In genomic region chr19:50839712-50840655, GRCh38 we compare ENCODE assay signal across 31 cellular contexts. TPM values are rescaled to one million over a fixed set of nuclear protein-coding genes. Genes with fewer than 3 reads are reported as not detected.
"Had no signal": no experiment of that assay in that cellular context is flagged by ENCODE, and none has a peak within 500 bp of the region (broad histone marks: within the 10 kb centered on the region; RNA-seq: fewer than 3 reads in every experiment).

No MANE protein-coding gene starts in this region.

- H3K79me2 ChIP-seq: parathyroid adenoma had no signal

- H3K27ac ChIP-seq: colonic mucosa, epithelial cell of prostate, gastrocnemius medialis, lower lobe of right lung, parathyroid adenoma, right atrium auricular region, sigmoid colon, testis, tibial nerve, upper lobe of left lung, uterus had no signal

- H3K36me3 ChIP-seq: colonic mucosa, gastrocnemius medialis, lower lobe of right lung, right atrium auricular region, sigmoid colon, tibial nerve, upper lobe of left lung, uterus had no signal

- H3K9me3 ChIP-seq: colonic mucosa, gastrocnemius medialis, testis had no signal

- H3K9ac ChIP-seq: parathyroid adenoma had no signal

- H3K9me3 Mint-ChIP-seq: dendritic cell treated with granulocyte-macrophage colony-stimulating factor and Interleukin-4, amounts not matched to agents 40 ng/mL and 50 ng/mL, for 4 days; neural crest cell had no signal

- H3K27me3 ChIP-seq: colonic mucosa, right atrium auricular region, testis had no signal

- ATAC-seq: esophagus mucosa; gastrocnemius medialis; left ventricle myocardium superior; lower lobe of right lung; natural killer cell treated with Interleukin-12 subunit alpha and Interleukin-12 subunit beta and Interleukin-15 and Interleukin-18, amount 100 ng/mL, for 72 hours; stimulated activated memory B cell treated with anti-CD40 and anti-IgM and Interleukin-4, amounts not matched to agents 10 μg/mL and 1 μg/mL and 100 μg/mL, for 72 hours; stimulated activated naive CD8-positive, alpha-beta T cell treated with anti-CD3 and anti-CD28 coated beads, Interleukin-15, Interleukin-2, amounts not matched to agents 100 U/mL and 50 U/mL, for 24 hours had no signal

- DNase-seq: colonic mucosa; effector CD8-positive, alpha-beta T cell; endodermal cell; foreskin fibroblast; gastrocnemius medialis; head of caudate nucleus; left ventricle myocardium superior; lower lobe of right lung; naive B cell; stimulated activated CD4-positive, alpha-beta T cell treated with anti-CD3 and anti-CD28 coated beads, Interleukin-4, amount 100 ng/mL, for 4 hours; stimulated activated naive CD8-positive, alpha-beta T cell treated with anti-CD3 and anti-CD28 coated beads, Interleukin-15, Interleukin-2, amounts not matched to agents 100 U/mL and 50 U/mL, for 24 hours; substantia nigra; testis; upper lobe of left lung; uterus had no signal

- H3K4me3 ChIP-seq: colonic mucosa, gastrocnemius medialis, lower lobe of right lung, right atrium auricular region, sigmoid colon, testis, tibial nerve, upper lobe of left lung, uterus had no signal

- FAIRE-seq: keratinocyte had no signal

- H2AFZ ChIP-seq: parathyroid adenoma had no signal

- H3K4me1 ChIP-seq: colonic mucosa, parathyroid adenoma had no signal

- H3K4me3 Mint-ChIP-seq: dendritic cell treated with granulocyte-macrophage colony-stimulating factor and Interleukin-4, amounts not matched to agents 40 ng/mL and 50 ng/mL, for 4 days; endodermal cell; naive B cell; natural killer cell treated with Interleukin-12 subunit alpha and Interleukin-12 subunit beta and Interleukin-15 and Interleukin-18, amount 100 ng/mL, for 72 hours; neural crest cell; stimulated activated memory B cell treated with anti-CD40 and anti-IgM and Interleukin-4, amounts not matched to agents 10 μg/mL and 1 μg/mL and 100 μg/mL, for 72 hours had no signal

- H3K27ac Mint-ChIP-seq: dendritic cell treated with granulocyte-macrophage colony-stimulating factor and Interleukin-4, amounts not matched to agents 40 ng/mL and 50 ng/mL, for 4 days; endodermal cell; naive B cell; natural killer cell treated with Interleukin-12 subunit alpha and Interleukin-12 subunit beta and Interleukin-15 and Interleukin-18, amount 100 ng/mL, for 72 hours; progenitor cell of endocrine pancreas; stimulated activated memory B cell treated with anti-CD40 and anti-IgM and Interleukin-4, amounts not matched to agents 10 μg/mL and 1 μg/mL and 100 μg/mL, for 72 hours had no signal

RNA-seq across cellular contexts. Expression of gene KLK15, which starts 6.6 kb away (rescaled TPM):
- total RNA-seq: endodermal cell; esophagus mucosa; gastrocnemius medialis; glomerular endothelial cell; left ventricle myocardium superior; lower lobe of right lung; mesenteric fat pad; natural killer cell treated with Interleukin-12 subunit alpha and Interleukin-12 subunit beta and Interleukin-15 and Interleukin-18, amount 100 ng/mL, for 72 hours; neural crest cell; osteoblast; progenitor cell of endocrine pancreas; right atrium auricular region; sigmoid colon; skeletal muscle tissue; tibial nerve; upper lobe of left lung; uterus had no signal
- polyA plus RNA-seq: keratinocyte had no signal

RNA-seq across cellular contexts. Expression of gene KLK3, which starts 14.7 kb away (rescaled TPM):
- total RNA-seq: endodermal cell; esophagus mucosa; gastrocnemius medialis; glomerular endothelial cell; left ventricle myocardium superior; lower lobe of right lung; mesenteric fat pad; natural killer cell treated with Interleukin-12 subunit alpha and Interleukin-12 subunit beta and Interleukin-15 and Interleukin-18, amount 100 ng/mL, for 72 hours; neural crest cell; osteoblast; progenitor cell of endocrine pancreas; right atrium auricular region; sigmoid colon; skeletal muscle tissue; tibial nerve had no signal
- polyA plus RNA-seq: keratinocyte had no signal

RNA-seq across cellular contexts. Expression of gene KLK1, which starts 16.4 kb away (rescaled TPM):
- total RNA-seq: glomerular endothelial cell; left ventricle myocardium superior; natural killer cell treated with Interleukin-12 subunit alpha and Interleukin-12 subunit beta and Interleukin-15 and Interleukin-18, amount 100 ng/mL, for 72 hours; osteoblast; progenitor cell of endocrine pancreas; sigmoid colon; skeletal muscle tissue had no signal

RNA-seq across cellular contexts. Expression of gene KLK2, which starts 33.3 kb away (rescaled TPM):
- total RNA-seq: colonic mucosa; esophagus mucosa; gastrocnemius medialis; glomerular endothelial cell; left ventricle myocardium superior; lower lobe of right lung; mesenteric fat pad; natural killer cell treated with Interleukin-12 subunit alpha and Interleukin-12 subunit beta and Interleukin-15 and Interleukin-18, amount 100 ng/mL, for 72 hours; neural crest cell; osteoblast; progenitor cell of endocrine pancreas; right atrium auricular region; sigmoid colon; skeletal muscle tissue; tibial nerve; upper lobe of left lung had no signal

RNA-seq across cellular contexts. Expression of gene ACP4, which starts 49.8 kb away (rescaled TPM):
- total RNA-seq: colonic mucosa; endodermal cell; esophagus mucosa; gastrocnemius medialis; glomerular endothelial cell; left ventricle myocardium superior; lower lobe of right lung; mesenteric fat pad; natural killer cell treated with Interleukin-12 subunit alpha and Interleukin-12 subunit beta and Interleukin-15 and Interleukin-18, amount 100 ng/mL, for 72 hours; neural crest cell; osteoblast; progenitor cell of endocrine pancreas; right atrium auricular region; sigmoid colon; skeletal muscle tissue; tibial nerve; upper lobe of left lung; uterus had no signal
- polyA plus RNA-seq: keratinocyte, sigmoid colon had no signal
